In genomic region chr20:62382306-62383198, GRCh38 we compare ENCODE assay signal across 8 cellular contexts. TPM values are rescaled to one million over a fixed set of nuclear protein-coding genes. Genes with fewer than 3 reads are reported as not detected.
DNase-seq lines count a peak whose midpoint lies in the region; ATAC-seq and TF ChIP-seq lines count a peak whose summit lies in the region.

No MANE protein-coding gene starts in this region.

- WGBS in mesenchymal stem cell: 52% methylated on average over 11 of the region's 18 CpGs

- H4K91ac ChIP-seq in mesenchymal stem cell (ENCODE audit: low read length): peak overlapping the region; percentile 35

- DNase-seq in A673 (ENCODE audit: low spot score): peak; percentile 81
- DNase-seq in NCI-H82 (lab: John Stamatoyannopoulos, UW): peak; percentile 93
- DNase-seq in activated CD4-positive, alpha-beta T cell treated with anti-CD3 and anti-CD28 coated beads, Interleukin-2, amount 50 U/mL, for 4 hours: peak; percentile 75 to 76
- peak; percentile 89 for DNase-seq in dermis blood vessel endothelial cell
- peak; percentile 83 for DNase-seq in mesenchymal stem cell
- peak; percentile 72 for DNase-seq in stimulated activated CD8-positive, alpha-beta memory T cell treated with anti-CD3 and anti-CD28 coated beads, Interleukin-4, amount 100 ng/mL, for 24 hours (ENCODE audit: low read depth)

- ATAC-seq in GM18511 (IDR thresholded peaks at IDR 0.05; ENCODE audit: unreplicated experiment): peak; percentile 60
- ATAC-seq in HG03457 (IDR thresholded peaks at IDR 0.05; ENCODE audit: unreplicated experiment): peak; percentile 71

- H3K27me3 ChIP-seq in A673 (replicated peaks; ENCODE audit: insufficient read depth, low read depth, low read length, poor library complexity): no peaks in the 10 kb centered on the region
- no peaks in the 10 kb centered on the region for H3K27me3 ChIP-seq in mesenchymal stem cell (ENCODE audit: control insufficient read depth in 1 of 2, insufficient read depth in 1 of 2, low read length in 2 of 2)

- peak overlapping the region in 1 of 2 experiments; percentile 6 for H2BK12ac ChIP-seq in mesenchymal stem cell (ENCODE audit: low read length in 2 of 2)

- H3K36me3 ChIP-seq in A673 (ENCODE audit: insufficient read depth, low read length, poor library complexity, severe bottlenecking) (peaks cover 13% of the 10 kb centered on the region), mesenchymal stem cell (ENCODE audit: control insufficient read depth in 1 of 2, insufficient read depth in 2 of 2, low read depth in 1 of 2, low read length in 2 of 2) (peaks cover 13 to 17% of the 10 kb centered on the region in 2 experiments)

- H3K4me2 ChIP-seq in mesenchymal stem cell (ENCODE audit: low read length, poor library complexity, severe bottlenecking): no peak overlapping the region

- no peak overlapping the region for H2BK5ac ChIP-seq in mesenchymal stem cell (ENCODE audit: low read depth, low read length, poor library complexity, severe bottlenecking)

- no TSS peak for BruUV-seq in A673 (replicated peaks; lab: Mats Ljungman, UMichigan)

- H3K9me3 ChIP-seq in A673 (ENCODE audit: low read depth, low read length, poor library complexity, severe bottlenecking) (no peaks in the 10 kb centered on the region), mesenchymal stem cell (ENCODE audit: control insufficient read depth, low read length) (no peaks in the 10 kb centered on the region)

- intact Hi-C loops in A673 (cut with micrococcal nuclease; ENCODE audit: unreplicated experiment): loop anchor here (1.0 kb wide), 1 partner anchor 80 kb away; the partner anchor contains the start of gene ADRM1

- H2AK5ac ChIP-seq in mesenchymal stem cell (ENCODE audit: low read length, severe bottlenecking): no peak overlapping the region

- CTCF ChIA-PET in A673 (lab: Charles Lee): interaction anchor here (0.6 to 1.3 kb wide), 9 partner anchors 8 to 1757 kb away, joined by 3 to 19 read pairs (median 4); partner anchors contain the start of gene ADRM1

- H3K4me1 ChIP-seq in A673 (ENCODE audit: insufficient read depth, low read length, poor library complexity, severe bottlenecking) (peaks cover 14% of the 10 kb centered on the region), mesenchymal stem cell (ENCODE audit: control insufficient read depth, insufficient read depth, low read depth, low read length) (peaks cover 33% of the 10 kb centered on the region)

- H3K9ac ChIP-seq in mesenchymal stem cell (ENCODE audit: low read length): no peak overlapping the region

- no peak overlapping the region for H3K23ac ChIP-seq in mesenchymal stem cell (ENCODE audit: low read length in 2 of 2)

- peak overlapping the region; percentile 51 for H4K8ac ChIP-seq in mesenchymal stem cell (ENCODE audit: low read length)

- H2BK120ac ChIP-seq in mesenchymal stem cell (ENCODE audit: low read depth, low read length): no peak overlapping the region

- H3K4me3 ChIP-seq in A673 (ENCODE audit: low read depth, low read length, poor library complexity, severe bottlenecking): no peak overlapping the region
- no peak overlapping the region for H3K4me3 ChIP-seq in mesenchymal stem cell (ENCODE audit: insufficient read depth in 1 of 2, low read depth in 1 of 2, low read length in 2 of 2)

- peaks cover 17% of the 10 kb centered on the region for H3K79me1 ChIP-seq in mesenchymal stem cell (replicated peaks; ENCODE audit: low read length, poor library complexity, severe bottlenecking)

- no peak overlapping the region for H3K27ac ChIP-seq in A673 (ENCODE audit: low read depth, low read length, poor library complexity, severe bottlenecking)
- H3K27ac ChIP-seq in mesenchymal stem cell (ENCODE audit: low read length, poor library complexity, severe bottlenecking): no peak overlapping the region

- H3K18ac ChIP-seq in mesenchymal stem cell (ENCODE audit: low read depth in 1 of 2, low read length in 2 of 2): no peak overlapping the region

- H3K14ac ChIP-seq in mesenchymal stem cell (ENCODE audit: low read length in 2 of 2): no peak overlapping the region

- peak; percentile 88 for TF ChIP-seq CTCF in A673 (conservative IDR thresholded peaks at IDR 0.05; ENCODE audit: low read depth, low read length)

- no peak overlapping the region for H2AFZ ChIP-seq in mesenchymal stem cell (ENCODE audit: low read depth, low read length)

- no peak overlapping the region for H3K4ac ChIP-seq in mesenchymal stem cell (ENCODE audit: low read depth in 1 of 2, low read length in 2 of 2)

- H2BK15ac ChIP-seq in mesenchymal stem cell (ENCODE audit: low read depth, poor library complexity, severe bottlenecking): peak overlapping the region; percentile 33

- POLR2A ChIA-PET in A673 (lab: Charles Lee; ENCODE audit: low non-redundant PET): no interaction called here

RNA-seq across cellular contexts. Expression of gene RPS21, which starts 4.4 kb away (rescaled TPM):
- 1,502 and 1,506 TPM in 2 replicates for total RNA-seq in A673 (2021)
- 226 and 1,095 TPM in 2 replicates for total RNA-seq in dermis blood vessel endothelial cell
- 2,383 TPM for polyA plus RNA-seq in mesenchymal stem cell (2013, experiment 1 of 2)
- 2,319 TPM for polyA plus RNA-seq in mesenchymal stem cell (2013, experiment 2 of 2)

RNA-seq across cellular contexts. Expression of gene LAMA5, which starts 15.4 kb away (rescaled TPM):
- total RNA-seq in A673 (2021) (4.2 and 13.2 TPM in 2 replicates), dermis blood vessel endothelial cell (55.8 and 127 TPM in 2 replicates)
- 70.0 TPM for polyA plus RNA-seq in mesenchymal stem cell (2013, experiment 1 of 2)
- 65.1 TPM for polyA plus RNA-seq in mesenchymal stem cell (2013, experiment 2 of 2)

RNA-seq across cellular contexts. Expression of gene CABLES2, which starts 24.5 kb away (rescaled TPM):
- 11.8 and 14.1 TPM in 2 replicates for total RNA-seq in A673 (2021)
- total RNA-seq in dermis blood vessel endothelial cell: 0.85 and 1.9 TPM in 2 replicates
- polyA plus RNA-seq in mesenchymal stem cell (2013, experiment 1 of 2): 5.4 TPM
- polyA plus RNA-seq in mesenchymal stem cell (2013, experiment 2 of 2): 5.4 TPM

RNA-seq across cellular contexts. Expression of gene RBBP8NL, which starts 44.8 kb away (rescaled TPM):
- total RNA-seq in A673 (2021): not detected in 2 replicates
- total RNA-seq in dermis blood vessel endothelial cell: not detected in 2 replicates
- not detected for polyA plus RNA-seq in mesenchymal stem cell (2013, experiment 1 of 2)
- polyA plus RNA-seq in mesenchymal stem cell (2013, experiment 2 of 2): not detected
